ENCODE assay signal across 8 cellular contexts in the genomic region with DNA sequence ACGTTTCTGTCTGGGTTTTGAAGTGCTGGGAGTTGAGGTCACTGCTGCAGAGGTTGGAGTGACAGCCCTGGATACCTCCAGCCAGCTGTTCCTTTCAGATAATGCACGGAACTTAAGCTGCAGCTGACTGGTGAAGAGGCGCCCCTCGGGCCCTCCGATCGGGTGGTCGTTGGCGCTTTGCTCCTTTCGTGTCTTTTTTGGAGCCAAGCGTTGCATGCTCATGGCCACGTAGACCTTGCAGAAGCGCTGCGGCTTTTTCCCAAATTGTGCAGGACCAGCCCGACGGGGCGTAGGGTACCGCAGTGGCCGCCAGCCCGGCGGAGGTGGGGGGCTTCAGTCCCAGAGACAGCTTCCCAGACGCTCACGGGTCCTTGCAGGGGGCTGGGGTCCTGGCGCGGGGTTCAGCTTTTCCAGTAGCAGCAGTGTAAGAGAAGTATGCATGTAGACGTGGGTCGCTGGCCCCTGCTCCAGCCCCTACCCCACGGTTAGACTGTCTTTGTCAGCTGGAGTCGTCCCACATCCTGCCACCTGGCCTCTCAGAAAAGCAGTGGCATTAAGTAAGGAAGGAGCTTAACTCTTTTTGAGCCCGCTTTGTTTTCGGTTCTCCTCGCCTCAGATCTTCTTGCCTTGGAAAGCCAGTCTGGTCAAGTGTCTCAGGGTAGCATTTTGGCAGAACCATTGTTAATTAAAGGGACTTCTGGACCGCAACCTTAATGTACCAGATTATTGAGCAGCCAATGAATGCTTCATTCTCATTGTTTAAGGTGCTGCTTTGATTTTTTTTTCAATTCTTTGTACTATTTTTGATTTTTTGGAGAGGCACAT. TPM values are rescaled to one million over a fixed set of nuclear protein-coding genes. Genes with fewer than 3 reads are reported as not detected.
DNase-seq lines count a peak whose midpoint lies in the region; ATAC-seq lines count a peak whose summit lies in the region.

No MANE protein-coding gene starts in this region.

- H3K27ac Mint-ChIP-seq in naive thymus-derived CD4-positive, alpha-beta T cell, result peak overlapping the region; percentile 89 to 100 (median 99)

- intact Hi-C loops in naive thymus-derived CD4-positive, alpha-beta T cell (cut with micrococcal nuclease), result loop anchor here (1.0 to 10.0 kb wide), 19 partner anchors 37 to 1579 kb away; a partner anchor contains a TSS

- H3K4me3 ChIP-seq in ACC112 (ENCODE audit: low read depth, low read length) (peak overlapping the region; percentile 95), esophagus (ENCODE audit: low read depth in 1 of 2, low read length in 2 of 2) (peak overlapping the region; percentile 68 to 95)
- H3K4me3 ChIP-seq in naive thymus-derived CD4-positive, alpha-beta T cell (ENCODE audit: low read length), result peak overlapping the region; percentile 96

- H3K9me3 Mint-ChIP-seq in naive thymus-derived CD4-positive, alpha-beta T cell, result peaks cover 0 to 6% (median 0%) of the 10 kb centered on the region in 11 donors

- peak overlapping the region; percentile 88 to 98 (median 94) for H3K4me3 Mint-ChIP-seq in naive thymus-derived CD4-positive, alpha-beta T cell

- DNase-seq in activated CD4-positive, alpha-beta T cell treated with anti-CD3 and anti-CD28 coated beads, Interleukin-2, amount 50 U/mL, for 48 hours, result peak; percentile 43 to 49
- DNase-seq in naive thymus-derived CD4-positive, alpha-beta T cell, result peak; percentile 48 to 76 (median 68)
- no peak for DNase-seq in NCI-H2107 treated with DMSO at 0.1 percent for 48 hours (lab: John Stamatoyannopoulos, UW; ENCODE audit: unreplicated experiment)
- no peak for DNase-seq in putamen (ENCODE audit: low spot score)

- peaks cover 45 to 73% (median 60%) of the 10 kb centered on the region in 7 donors for H3K4me1 Mint-ChIP-seq in naive thymus-derived CD4-positive, alpha-beta T cell

- no peaks in the 10 kb centered on the region for H3K27me3 Mint-ChIP-seq in naive thymus-derived CD4-positive, alpha-beta T cell

- CTCF ChIA-PET in naive thymus-derived CD4-positive, alpha-beta T cell (lab: Charles Lee), result interaction anchor here (0.6 to 5.1 kb wide), 24 partner anchors 9 to 415 kb away, joined by 3 to 74 read pairs (median 4); no protein-coding TSS in a partner anchor

- H3K27me3 ChIP-seq in ACC112 (ENCODE audit: insufficient read depth, low read length), result no peaks in the 10 kb centered on the region
- H3K27me3 ChIP-seq in esophagus (ENCODE audit: control insufficient read depth in 1 of 2, insufficient read depth in 2 of 2, low read length in 2 of 2), result no peaks in the 10 kb centered on the region
- no peaks in the 10 kb centered on the region for H3K27me3 ChIP-seq in naive thymus-derived CD4-positive, alpha-beta T cell (ENCODE audit: control insufficient read depth in 2 of 2, insufficient read depth in 2 of 2, low read length in 2 of 2)

- H3K79me2 ChIP-seq in ACC112 (ENCODE audit: control insufficient read depth, insufficient read depth, low read length, unreplicated experiment), result peaks cover 57% of the 10 kb centered on the region

- no peaks in the 10 kb centered on the region for H3K9me3 ChIP-seq in KOPT-K1 (ENCODE audit: insufficient read depth, low read length, poor library complexity, severe bottlenecking)
- H3K9me3 ChIP-seq in esophagus (ENCODE audit: control insufficient read depth in 2 of 2, insufficient read depth in 1 of 2, low read depth in 1 of 2, low read length in 1 of 2), result no peaks in the 10 kb centered on the region
- no peaks in the 10 kb centered on the region for H3K9me3 ChIP-seq in naive thymus-derived CD4-positive, alpha-beta T cell (ENCODE audit: control insufficient read depth in 2 of 3, low read length in 3 of 3)

- H3K27ac ChIP-seq in ACC112 (ENCODE audit: low read depth, low read length) (peak overlapping the region; percentile 93), KOPT-K1 (ENCODE audit: low read depth, low read length, poor library complexity, severe bottlenecking) (peak overlapping the region; percentile 98), esophagus (ENCODE audit: low read depth in 2 of 2, low read length in 1 of 2) (peak overlapping the region; percentile 94 to 97)
- H3K27ac ChIP-seq in naive thymus-derived CD4-positive, alpha-beta T cell (ENCODE audit: low read depth, low read length), result peak overlapping the region; percentile 99

- H3K4me1 ChIP-seq in ACC112 (ENCODE audit: control insufficient read depth, insufficient read depth, low read length, unreplicated experiment), result peaks cover 21% of the 10 kb centered on the region
- H3K4me1 ChIP-seq in esophagus (ENCODE audit: control insufficient read depth in 2 of 2, insufficient read depth in 2 of 2, low read length in 1 of 2), result peaks cover 0 to 5% of the 10 kb centered on the region in 2 donors
- H3K4me1 ChIP-seq in naive thymus-derived CD4-positive, alpha-beta T cell (ENCODE audit: control insufficient read depth in 2 of 2, insufficient read depth in 2 of 2, low read length in 2 of 2), result peaks cover 21 to 35% of the 10 kb centered on the region in 2 donors

- H3K36me3 ChIP-seq in ACC112 (ENCODE audit: insufficient read depth, low read length), result peaks cover 16% of the 10 kb centered on the region; the same call in 1 of the 2 replicates
- H3K36me3 ChIP-seq in KOPT-K1 (ENCODE audit: insufficient read depth, low read length), result peaks cover 25% of the 10 kb centered on the region
- no peaks in the 10 kb centered on the region for H3K36me3 ChIP-seq in esophagus (ENCODE audit: control insufficient read depth in 2 of 2, insufficient read depth in 2 of 2, low read length in 1 of 2)
- peaks cover 0 to 30% (median 10%) of the 10 kb centered on the region in 3 experiments for H3K36me3 ChIP-seq in naive thymus-derived CD4-positive, alpha-beta T cell (ENCODE audit: control insufficient read depth in 2 of 3, insufficient read depth in 3 of 3, low read length in 3 of 3)

- H2AFZ ChIP-seq in ACC112 (ENCODE audit: low read length, unreplicated experiment), result no peak overlapping the region

- 1 to 2% methylated on average over 32 of the region's 32 CpGs for WGBS in esophagus, 2 donors

- peaks cover 8 to 44% (median 27%) of the 10 kb centered on the region in 5 donors for H3K36me3 Mint-ChIP-seq in naive thymus-derived CD4-positive, alpha-beta T cell

- peak; percentile 10 for ATAC-seq in GM19324 (IDR thresholded peaks at IDR 0.05; ENCODE audit: low FRiP score, unreplicated experiment)
- ATAC-seq in naive thymus-derived CD4-positive, alpha-beta T cell, result no peak

- POLR2A ChIA-PET in naive thymus-derived CD4-positive, alpha-beta T cell (lab: Charles Lee), result interaction anchor here (0.6 to 8.3 kb wide), 30 partner anchors 13 to 351 kb away, joined by 3 to 105 read pairs (median 5); no protein-coding TSS in a partner anchor

RNA-seq across cellular contexts. Expression of a gene that starts 0.8 kb away (rescaled TPM):
- 10 to 100 TPM in 1 of 2 donors, 1 to 10 TPM in 1; 5.6 to 10.7 TPM for polyA plus RNA-seq in esophagus
- 1,000 to 10,000 TPM in 2 of 5 experiments, 100 to 1,000 TPM in 3; 135 to 2,915 (median 141) TPM for total RNA-seq in naive thymus-derived CD4-positive, alpha-beta T cell
- 10 to 100 TPM; 66.6 to 90.5 TPM for polyA plus RNA-seq in naive thymus-derived CD4-positive, alpha-beta T cell

Comparison
In these comparisons a context has a peak if more than half of its experiments do, and no peak if none do; other contexts are left out.
1. DNase-seq: peak in activated CD4-positive, alpha-beta T cell treated with anti-CD3 and anti-CD28 coated beads, Interleukin-2, amount 50 U/mL, for 48 hours (2 of 2) and naive thymus-derived CD4-positive, alpha-beta T cell (9 of 9); none in NCI-H2107 treated with DMSO at 0.1 percent for 48 hours (single experiment) and putamen (single experiment).
2. RNA of a gene that starts 0.8 kb away (polyA plus RNA-seq): 66.6 to 90.5 TPM in naive thymus-derived CD4-positive, alpha-beta T cell; 5.6 to 10.7 TPM in esophagus; every median in the first group is over 4 times any median in the second.
3. Peak in every context shown above with its lines, with median percentiles within 50 percentile points of each other: H3K27ac ChIP-seq and H3K4me3 ChIP-seq.